Comparison of ENCODE assay signal across 8 cellular contexts in genomic region chr1:40782371-40782956, GRCh38. TPM values are rescaled to one million over a fixed set of nuclear protein-coding genes. Genes with fewer than 3 reads are reported as not detected.
DNase-seq lines count a peak whose midpoint lies in the region; ATAC-seq, FAIRE-seq and TF ChIP-seq lines count a peak whose summit lies in the region.

No MANE protein-coding gene starts in this region.

- no peaks in the 10 kb centered on the region for H3K36me3 ChIP-seq in kidney (ENCODE audit: control insufficient read depth in 1 of 2, insufficient read depth in 2 of 2, low read length in 2 of 2)
- peaks cover 0 to 4% (median 0%) of the 10 kb centered on the region in 5 donors for H3K36me3 ChIP-seq in subcutaneous abdominal adipose tissue (ENCODE audit: control insufficient read depth in 5 of 5, insufficient read depth in 5 of 5, low read length in 5 of 5)

- ATAC-seq in activated CD4-positive, alpha-beta T cell treated with anti-CD3 and anti-CD28 coated beads for 36 hours: no peak
- ATAC-seq in GM18858 (IDR thresholded peaks at IDR 0.05; ENCODE audit: unreplicated experiment) (no peak), HG02642 (IDR thresholded peaks at IDR 0.05; ENCODE audit: poor library complexity, unreplicated experiment) (no peak)

- H3K4me1 ChIP-seq in kidney (ENCODE audit: control insufficient read depth in 1 of 2, insufficient read depth in 1 of 2, low read depth in 1 of 2, low read length in 2 of 2) (peaks cover 0 to 9% of the 10 kb centered on the region in 2 donors), subcutaneous abdominal adipose tissue (ENCODE audit: control insufficient read depth in 5 of 5, insufficient read depth in 5 of 5, low read length in 5 of 5) (peaks cover 2 to 41% (median 31%) of the 10 kb centered on the region in 5 donors)

- peaks cover 26% of the 10 kb centered on the region for H3K27me3 Mint-ChIP-seq in activated CD4-positive, alpha-beta T cell treated with anti-CD3 and anti-CD28 coated beads for 36 hours
- H3K27me3 Mint-ChIP-seq in activated naive CD8-positive, alpha-beta T cell treated with anti-CD3 and anti-CD28 coated beads for 36 hours: peaks cover 30% of the 10 kb centered on the region

- peaks cover 6% of the 10 kb centered on the region for H3K4me1 Mint-ChIP-seq in activated CD4-positive, alpha-beta T cell treated with anti-CD3 and anti-CD28 coated beads for 36 hours
- peaks cover 9% of the 10 kb centered on the region for H3K4me1 Mint-ChIP-seq in activated naive CD8-positive, alpha-beta T cell treated with anti-CD3 and anti-CD28 coated beads for 36 hours

- no peak for FAIRE-seq in kidney (lab: Jason Lieb, UNC)

- intact Hi-C loops in activated CD4-positive, alpha-beta T cell treated with anti-CD3 and anti-CD28 coated beads for 36 hours (cut with DNase I, micrococcal nuclease): loop anchor here in 1 of 2 experiments (10.0 kb wide), 1 partner anchor 172 kb away; no protein-coding TSS in a partner anchor
- intact Hi-C loops in kidney (cut with DNase I): no loop called here

- H3K27me3 ChIP-seq in subcutaneous abdominal adipose tissue (ENCODE audit: control insufficient read depth in 5 of 5, insufficient read depth in 4 of 5, low read length in 5 of 5): peaks cover 0 to 15% (median 2%) of the 10 kb centered on the region in 5 donors

- CTCF ChIA-PET in activated CD4-positive, alpha-beta T cell treated with anti-CD3 and anti-CD28 coated beads for 36 hours (lab: Charles Lee): interaction anchor here (0.7 to 1.0 kb wide), 4 partner anchors 27 to 743 kb away, joined by 4 to 5 read pairs (median 4); no protein-coding TSS in a partner anchor

- no peak for TF ChIP-seq CTCF in kidney (IDR thresholded peaks at IDR 0.05; ENCODE audit: borderline replicate concordance, extremely low read depth, insufficient read depth)

- H3K36me3 Mint-ChIP-seq in activated CD4-positive, alpha-beta T cell treated with anti-CD3 and anti-CD28 coated beads for 36 hours (ENCODE audit: low read depth): peaks cover 7% of the 10 kb centered on the region
- peaks cover 5% of the 10 kb centered on the region for H3K36me3 Mint-ChIP-seq in activated naive CD8-positive, alpha-beta T cell treated with anti-CD3 and anti-CD28 coated beads for 36 hours

- H3K27ac ChIP-seq in kidney (ENCODE audit: low read depth in 2 of 2, low read length in 2 of 2) (no peak overlapping the region), subcutaneous abdominal adipose tissue (ENCODE audit: low read depth, low read length) (no peak overlapping the region)

- no peaks in the 10 kb centered on the region for H3K9me3 Mint-ChIP-seq in activated CD4-positive, alpha-beta T cell treated with anti-CD3 and anti-CD28 coated beads for 36 hours (ENCODE audit: low read depth)
- H3K9me3 Mint-ChIP-seq in activated naive CD8-positive, alpha-beta T cell treated with anti-CD3 and anti-CD28 coated beads for 36 hours: peaks cover 1% of the 10 kb centered on the region

- H3K4me3 ChIP-seq in kidney (ENCODE audit: low read length in 2 of 2) (peak overlapping the region in 1 of 2 donors; percentile 52), subcutaneous abdominal adipose tissue (ENCODE audit: low read depth in 1 of 5, low read length in 5 of 5) (peak overlapping the region in 2 of 5 donors; percentile 57 to 65)

- H3K9ac ChIP-seq in kidney (ENCODE audit: low read length in 2 of 2) (peak overlapping the region in 1 of 2 donors; percentile 34), subcutaneous abdominal adipose tissue (ENCODE audit: low read length in 5 of 5) (peak overlapping the region in 3 of 5 donors; percentile 11 to 57 (median 23))

- POLR2A ChIA-PET in activated CD4-positive, alpha-beta T cell treated with anti-CD3 and anti-CD28 coated beads for 36 hours (lab: Charles Lee): no interaction called here

- no peak for DNase-seq in activated CD4-positive, alpha-beta T cell treated with anti-CD3 and anti-CD28 coated beads for 36 hours
- no peak for DNase-seq in activated CD4-positive, alpha-beta T cell treated with anti-CD3 and anti-CD28 coated beads, Interleukin-2, amount 50 U/mL, for 4 hours
- DNase-seq in activated naive CD8-positive, alpha-beta T cell treated with anti-CD3 and anti-CD28 coated beads for 36 hours: no peak
- DNase-seq in kidney (peak; percentile 80), NCI-H187 treated with DMSO at 0.1 percent for 48 hours (lab: John Stamatoyannopoulos, UW) (no peak)

- H3K4me3 Mint-ChIP-seq in activated CD4-positive, alpha-beta T cell treated with anti-CD3 and anti-CD28 coated beads for 36 hours: peak overlapping the region; percentile 64
- peak overlapping the region; percentile 65 for H3K4me3 Mint-ChIP-seq in activated naive CD8-positive, alpha-beta T cell treated with anti-CD3 and anti-CD28 coated beads for 36 hours

- no peaks in the 10 kb centered on the region for H3K9me3 ChIP-seq in kidney (ENCODE audit: control insufficient read depth in 1 of 2, low read length in 2 of 2)
- no peaks in the 10 kb centered on the region for H3K9me3 ChIP-seq in subcutaneous abdominal adipose tissue (ENCODE audit: control insufficient read depth in 5 of 5, low read length in 5 of 5)

- H3K27ac Mint-ChIP-seq in activated CD4-positive, alpha-beta T cell treated with anti-CD3 and anti-CD28 coated beads for 36 hours: no peak overlapping the region
- no peak overlapping the region for H3K27ac Mint-ChIP-seq in activated naive CD8-positive, alpha-beta T cell treated with anti-CD3 and anti-CD28 coated beads for 36 hours

RNA-seq across cellular contexts. Expression of gene KCNQ4, which starts 1.1 kb away (rescaled TPM):
- under 1 TPM; 0.43 to 0.58 TPM for total RNA-seq in activated CD4-positive, alpha-beta T cell treated with anti-CD3 and anti-CD28 coated beads for 36 hours
- under 1 TPM; 0.64 to 0.82 TPM for total RNA-seq in activated naive CD8-positive, alpha-beta T cell treated with anti-CD3 and anti-CD28 coated beads for 36 hours
- total RNA-seq in kidney: 1.2 TPM
- 0.65 TPM for polyA plus RNA-seq in kidney (ENCODE audit: insufficient read depth, low read depth, low replicate concordance)
